Comparison of ENCODE assay signal across 29 cellular contexts in the genomic region with DNA sequence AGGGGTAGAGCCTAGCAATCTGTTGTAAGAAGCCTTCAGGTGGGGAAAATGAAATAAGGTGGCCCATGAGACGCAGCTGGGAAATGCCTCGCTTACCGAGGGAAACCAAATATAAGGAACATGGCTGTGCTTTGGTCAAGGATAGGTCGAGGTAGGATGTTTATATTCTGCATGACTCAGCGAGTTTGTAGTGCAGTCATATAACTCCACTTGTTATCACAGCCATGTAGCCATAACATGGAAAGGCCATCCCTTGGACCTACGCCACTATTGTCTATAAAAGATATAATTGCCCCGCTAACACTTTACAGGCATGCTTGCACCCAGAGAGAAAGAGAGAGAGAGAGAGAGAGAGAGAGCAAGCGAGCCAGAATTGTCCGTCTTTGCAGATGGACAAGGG.
"Had no signal": no experiment of that assay in that cellular context is flagged by ENCODE, and none has a peak within 500 bp of the region (broad histone marks: within the 10 kb centered on the region; RNA-seq: fewer than 3 reads in every experiment).

No MANE protein-coding gene starts in this region.

- H3K9me3 ChIP-seq: neutrophil, ovary, right lobe of liver, sigmoid colon, stomach, thoracic aorta, thyroid gland, tibial nerve, upper lobe of left lung, vagina had no signal

- FAIRE-seq: small intestine, urothelium cell line had no signal

- H3K4me1 ChIP-seq: parathyroid adenoma, psoas muscle, right lobe of liver, sigmoid colon, stomach, thyroid gland, tibial nerve, upper lobe of left lung, vagina had no signal

- ATAC-seq: natural killer cell; psoas muscle; right cardiac atrium; stimulated activated effector memory CD8-positive, alpha-beta T cell treated with anti-CD3 and anti-CD28 coated beads, Interleukin-12 subunit alpha, Interleukin-12 subunit beta, amount 100 ng/mL, for 72 hours; stimulated activated naive B cell treated with anti-CD40 and anti-IgM and Interleukin-4, amounts not matched to agents 10 μg/mL and 1 μg/mL and 100 μg/mL, for 72 hours had no signal

- H3K4me3 ChIP-seq: ovary, psoas muscle, right lobe of liver, sigmoid colon, stomach, thoracic aorta, thyroid gland, tibial nerve, upper lobe of left lung, vagina had no signal

- H3K27me3 ChIP-seq: neutrophil, ovary, right lobe of liver, sigmoid colon, stomach, thyroid gland, tibial nerve, upper lobe of left lung, vagina had no signal

- H3K9me3 Mint-ChIP-seq: stimulated activated effector memory CD8-positive, alpha-beta T cell treated with anti-CD3 and anti-CD28 coated beads, Interleukin-12 subunit alpha, Interleukin-12 subunit beta, amount 100 ng/mL, for 72 hours; stimulated activated naive CD8-positive, alpha-beta T cell treated with anti-CD3 and anti-CD28 coated beads, Interleukin-15, Interleukin-2, amounts not matched to agents 100 ng/mL and 50 ng/mL, for 24 hours had no signal

- H3K9ac ChIP-seq: parathyroid adenoma had no signal

- H3K27ac ChIP-seq: neutrophil, ovary, parathyroid adenoma, psoas muscle, right lobe of liver, sigmoid colon, stomach, thoracic aorta, thyroid gland, tibial nerve, upper lobe of left lung, vagina had no signal

- H3K79me2 ChIP-seq: parathyroid adenoma had no signal

- H3K27ac Mint-ChIP-seq: natural killer cell; nephron; progenitor cell of endocrine pancreas; stimulated activated effector memory CD8-positive, alpha-beta T cell treated with anti-CD3 and anti-CD28 coated beads, Interleukin-12 subunit alpha, Interleukin-12 subunit beta, amount 100 ng/mL, for 72 hours; stimulated activated naive B cell treated with anti-CD40 and anti-IgM and Interleukin-4, amounts not matched to agents 10 μg/mL and 1 μg/mL and 100 μg/mL, for 72 hours had no signal

- DNase-seq: natural killer cell; nucleus accumbens; ovary; psoas muscle; right lobe of liver; sigmoid colon; small intestine; stimulated activated CD4-positive, alpha-beta T cell treated with anti-CD3 and anti-CD28 coated beads, Interleukin-15, amount 100 ng/mL, for 24 hours; stimulated activated CD4-positive, alpha-beta T cell treated with anti-CD3 and anti-CD28 coated beads, Interleukin-2, amount 100 ng/mL, for 24 hours; stimulated activated CD4-positive, alpha-beta T cell treated with anti-CD3 and anti-CD28 coated beads, Interleukin-2, amount 100 ng/mL, for 48 hours; stimulated activated CD4-positive, alpha-beta T cell treated with anti-CD3 and anti-CD28 coated beads, Interleukin-4, amount 100 ng/mL, for 24 hours; stimulated activated naive B cell treated with anti-CD40 and anti-IgM and Interleukin-4, amounts not matched to agents 10 μg/mL and 1 μg/mL and 100 μg/mL, for 72 hours; stimulated activated naive CD4-positive, alpha-beta T cell treated with Interleukin-2 at 50 U/mL for 16 hours; stomach; thyroid gland; trophoblast cell; upper lobe of left lung had no signal

- H3K36me3 Mint-ChIP-seq: natural killer cell; stimulated activated effector memory CD8-positive, alpha-beta T cell treated with anti-CD3 and anti-CD28 coated beads, Interleukin-12 subunit alpha, Interleukin-12 subunit beta, amount 100 ng/mL, for 72 hours; stimulated activated naive B cell treated with anti-CD40 and anti-IgM and Interleukin-4, amounts not matched to agents 10 μg/mL and 1 μg/mL and 100 μg/mL, for 72 hours had no signal

- H3K4me3 Mint-ChIP-seq: natural killer cell; nephron; neural crest cell; stimulated activated effector memory CD8-positive, alpha-beta T cell treated with anti-CD3 and anti-CD28 coated beads, Interleukin-12 subunit alpha, Interleukin-12 subunit beta, amount 100 ng/mL, for 72 hours; stimulated activated naive B cell treated with anti-CD40 and anti-IgM and Interleukin-4, amounts not matched to agents 10 μg/mL and 1 μg/mL and 100 μg/mL, for 72 hours; stimulated activated naive CD8-positive, alpha-beta T cell treated with anti-CD3 and anti-CD28 coated beads, Interleukin-15, Interleukin-2, amounts not matched to agents 100 ng/mL and 50 ng/mL, for 24 hours had no signal

- H3K27me3 Mint-ChIP-seq: progenitor cell of endocrine pancreas; stimulated activated naive CD8-positive, alpha-beta T cell treated with anti-CD3 and anti-CD28 coated beads, Interleukin-15, Interleukin-2, amounts not matched to agents 100 ng/mL and 50 ng/mL, for 24 hours had no signal

- H2AFZ ChIP-seq: parathyroid adenoma had no signal

- H3K4me1 Mint-ChIP-seq: natural killer cell; nephron; neural crest cell; stimulated activated effector memory CD8-positive, alpha-beta T cell treated with anti-CD3 and anti-CD28 coated beads, Interleukin-12 subunit alpha, Interleukin-12 subunit beta, amount 100 ng/mL, for 72 hours; stimulated activated naive B cell treated with anti-CD40 and anti-IgM and Interleukin-4, amounts not matched to agents 10 μg/mL and 1 μg/mL and 100 μg/mL, for 72 hours had no signal

- H3K36me3 ChIP-seq: neutrophil, ovary, right lobe of liver, sigmoid colon, stomach, thoracic aorta, thyroid gland, tibial nerve, upper lobe of left lung, vagina had no signal
